ENCODE assay signal across 33 cellular contexts in genomic region chr12:49417558-49417957, GRCh38.
"Had no signal": no experiment of that assay in that cellular context is flagged by ENCODE, and none has a peak within 500 bp of the region (broad histone marks: within the 10 kb centered on the region; RNA-seq: fewer than 3 reads in every experiment).

No MANE protein-coding gene starts in this region.

- H3K27ac Mint-ChIP-seq: activated CD4-positive, alpha-beta memory T cell treated with anti-CD3 and anti-CD28 coated beads for 36 hours; activated CD4-positive, alpha-beta T cell treated with anti-CD3 and anti-CD28 coated beads for 36 hours; activated CD4-positive, alpha-beta T cell treated with anti-CD3 and anti-CD28 coated beads, Interleukin-2, amount 10 ng/mL, durations not matched to agents 24 days and 14 days; activated CD8-positive, alpha-beta memory T cell treated with anti-CD3 and anti-CD28 coated beads, Interleukin-2, amount 10 ng/mL, durations not matched to agents 7 days and 5 days; activated CD8-positive, alpha-beta T cell treated with anti-CD3 and anti-CD28 coated beads, Interleukin-2, amount 10 ng/mL, durations not matched to agents 7 days and 5 days; activated naive CD4-positive, alpha-beta T cell treated with anti-CD3 and anti-CD28 coated beads for 36 hours; activated naive CD4-positive, alpha-beta T cell treated with anti-CD3 and anti-CD28 coated beads, Interleukin-2, amount 50 U/mL, for 24 hours; activated naive CD8-positive, alpha-beta T cell treated with anti-CD3 and anti-CD28 coated beads for 36 hours; activated naive CD8-positive, alpha-beta T cell treated with anti-CD3 and anti-CD28 coated beads, Interleukin-2, amount 50 U/mL, for 24 hours; activated T-helper 1 cell treated with anti-CD3 and anti-CD28 coated beads, Interleukin-12 subunit alpha, Interleukin-12 subunit beta, Interleukin-2, Interleukin-4 antibody, amounts not matched to agents 30 ng/mL and 10 ng/mL and 1 ng/mL, durations not matched to agents 14 hours and 24 hours and 36 hours; activated T-helper 2 cell treated with anti-CD3 and anti-CD28 coated beads, Interferon-gamma antibody, Interleukin-2, Interleukin-4, amounts not matched to agents 10 μg/mL and 5 μg/mL and 100 μg/mL, durations not matched to agents 14 hours and 24 hours and 36 hours had no signal

- H3K36me3 ChIP-seq: adrenal gland, esophagus muscularis mucosa, gastrocnemius medialis, heart left ventricle had no signal

- H3K9me3 Mint-ChIP-seq: activated CD4-positive, alpha-beta memory T cell treated with anti-CD3 and anti-CD28 coated beads for 36 hours; activated CD4-positive, alpha-beta T cell treated with anti-CD3 and anti-CD28 coated beads, Interleukin-2, amount 10 ng/mL, durations not matched to agents 24 days and 14 days; activated naive CD4-positive, alpha-beta T cell treated with anti-CD3 and anti-CD28 coated beads for 36 hours; activated naive CD4-positive, alpha-beta T cell treated with anti-CD3 and anti-CD28 coated beads, Interleukin-2, amount 50 U/mL, for 24 hours; activated naive CD8-positive, alpha-beta T cell treated with anti-CD3 and anti-CD28 coated beads for 36 hours; activated naive CD8-positive, alpha-beta T cell treated with anti-CD3 and anti-CD28 coated beads, Interleukin-2, amount 50 U/mL, for 24 hours; activated T-helper 1 cell treated with anti-CD3 and anti-CD28 coated beads, Interleukin-12 subunit alpha, Interleukin-12 subunit beta, Interleukin-2, Interleukin-4 antibody, amounts not matched to agents 30 ng/mL and 10 ng/mL and 1 ng/mL, durations not matched to agents 14 hours and 24 hours and 36 hours; activated T-helper 2 cell treated with anti-CD3 and anti-CD28 coated beads, Interferon-gamma antibody, Interleukin-2, Interleukin-4, amounts not matched to agents 10 μg/mL and 5 μg/mL and 100 μg/mL, durations not matched to agents 14 hours and 24 hours and 36 hours; effector memory CD8-positive, alpha-beta T cell had no signal

- H3K36me3 Mint-ChIP-seq: activated CD4-positive, alpha-beta memory T cell treated with anti-CD3 and anti-CD28 coated beads for 36 hours; activated naive CD4-positive, alpha-beta T cell treated with anti-CD3 and anti-CD28 coated beads, Interleukin-2, amount 50 U/mL, for 24 hours; activated naive CD8-positive, alpha-beta T cell treated with anti-CD3 and anti-CD28 coated beads for 36 hours had no signal

- H3K4me3 Mint-ChIP-seq: activated CD4-positive, alpha-beta memory T cell treated with anti-CD3 and anti-CD28 coated beads for 36 hours; activated CD4-positive, alpha-beta T cell treated with anti-CD3 and anti-CD28 coated beads for 36 hours; activated CD4-positive, alpha-beta T cell treated with anti-CD3 and anti-CD28 coated beads, Interleukin-2, amount 10 ng/mL, durations not matched to agents 24 days and 14 days; activated CD8-positive, alpha-beta memory T cell treated with anti-CD3 and anti-CD28 coated beads, Interleukin-2, amount 10 ng/mL, durations not matched to agents 7 days and 5 days; activated CD8-positive, alpha-beta T cell treated with anti-CD3 and anti-CD28 coated beads, Interleukin-2, amount 10 ng/mL, durations not matched to agents 7 days and 5 days; activated naive CD4-positive, alpha-beta T cell treated with anti-CD3 and anti-CD28 coated beads for 36 hours; activated naive CD4-positive, alpha-beta T cell treated with anti-CD3 and anti-CD28 coated beads, Interleukin-2, amount 50 U/mL, for 24 hours; activated naive CD8-positive, alpha-beta T cell treated with anti-CD3 and anti-CD28 coated beads for 36 hours; activated naive CD8-positive, alpha-beta T cell treated with anti-CD3 and anti-CD28 coated beads, Interleukin-2, amount 50 U/mL, for 24 hours; activated T-helper 1 cell treated with anti-CD3 and anti-CD28 coated beads, Interleukin-12 subunit alpha, Interleukin-12 subunit beta, Interleukin-2, Interleukin-4 antibody, amounts not matched to agents 30 ng/mL and 10 ng/mL and 1 ng/mL, durations not matched to agents 14 hours and 24 hours and 36 hours; effector memory CD8-positive, alpha-beta T cell had no signal

- H3K4me3 ChIP-seq: adrenal gland, body of pancreas, esophagus muscularis mucosa, gastrocnemius medialis, heart left ventricle had no signal

- DNase-seq: activated CD4-positive, alpha-beta memory T cell treated with anti-CD3 and anti-CD28 coated beads for 36 hours; activated CD4-positive, alpha-beta T cell treated with anti-CD3 and anti-CD28 coated beads for 36 hours; activated CD4-positive, alpha-beta T cell treated with anti-CD3 and anti-CD28 coated beads, Interleukin-2, amount 10 ng/mL, durations not matched to agents 24 days and 14 days; activated CD4-positive, CD25-positive, alpha-beta regulatory T cell; activated CD4-positive, CD25-positive, alpha-beta regulatory T cell treated with anti-CD3 and anti-CD28 coated beads, Interleukin-2, amount 50 U/mL, for 72 hours; activated CD8-positive, alpha-beta memory T cell treated with anti-CD3 and anti-CD28 coated beads, Interleukin-2, amount 10 ng/mL, durations not matched to agents 7 days and 5 days; activated CD8-positive, alpha-beta memory T cell treated with anti-CD3 and anti-CD28 coated beads, Interleukin-2, amount 50 U/mL, for 4 hours; activated CD8-positive, alpha-beta T cell treated with anti-CD3 and anti-CD28 coated beads, Interleukin-2, amount 10 ng/mL, durations not matched to agents 7 days and 5 days; activated effector memory CD4-positive, alpha-beta T cell treated with anti-CD3 and anti-CD28 coated beads, Interleukin-2, amount 50 U/mL, for 16 hours; activated naive CD4-positive, alpha-beta T cell treated with anti-CD3 and anti-CD28 coated beads for 36 hours; activated naive CD8-positive, alpha-beta T cell treated with anti-CD3 and anti-CD28 coated beads for 36 hours; activated naive CD8-positive, alpha-beta T cell treated with anti-CD3 and anti-CD28 coated beads, Interleukin-2, amount 50 U/mL, for 24 hours; activated T-cell treated with anti-CD3 and anti-CD28 coated beads, Interleukin-2, amount 50 U/mL, for 1 hour; activated T-cell treated with anti-CD3 and anti-CD28 coated beads, Interleukin-2, amount 50 U/mL, for 48 hours; adrenal gland; amygdala; aorta; body of pancreas; caudate nucleus; cortex of kidney; dermis blood vessel endothelial cell; effector CD4-positive, alpha-beta T cell; effector memory CD8-positive, alpha-beta T cell; erythroblast; foreskin keratinocyte; gastrocnemius medialis; glutamatergic neuron; heart left ventricle; T-helper 2 cell had no signal

- H3K4me1 ChIP-seq: adrenal gland, body of pancreas had no signal

- H3K27me3 ChIP-seq: adrenal gland, body of pancreas, esophagus muscularis mucosa, foreskin keratinocyte, gastrocnemius medialis, heart left ventricle had no signal

- H3K27me3 Mint-ChIP-seq: activated CD4-positive, alpha-beta memory T cell treated with anti-CD3 and anti-CD28 coated beads for 36 hours; activated CD4-positive, alpha-beta T cell treated with anti-CD3 and anti-CD28 coated beads for 36 hours; activated CD4-positive, alpha-beta T cell treated with anti-CD3 and anti-CD28 coated beads, Interleukin-2, amount 10 ng/mL, durations not matched to agents 24 days and 14 days; activated CD8-positive, alpha-beta memory T cell treated with anti-CD3 and anti-CD28 coated beads, Interleukin-2, amount 10 ng/mL, durations not matched to agents 7 days and 5 days; activated naive CD4-positive, alpha-beta T cell treated with anti-CD3 and anti-CD28 coated beads, Interleukin-2, amount 50 U/mL, for 24 hours; activated naive CD8-positive, alpha-beta T cell treated with anti-CD3 and anti-CD28 coated beads for 36 hours; activated naive CD8-positive, alpha-beta T cell treated with anti-CD3 and anti-CD28 coated beads, Interleukin-2, amount 50 U/mL, for 24 hours; effector memory CD8-positive, alpha-beta T cell had no signal

- H3K9me3 ChIP-seq: adrenal gland, body of pancreas, esophagus muscularis mucosa, gastrocnemius medialis, heart left ventricle had no signal

- ATAC-seq: activated CD4-positive, alpha-beta T cell treated with anti-CD3 and anti-CD28 coated beads for 36 hours; activated CD8-positive, alpha-beta memory T cell treated with anti-CD3 and anti-CD28 coated beads, Interleukin-2, amount 10 ng/mL, durations not matched to agents 7 days and 5 days; activated CD8-positive, alpha-beta T cell treated with anti-CD3 and anti-CD28 coated beads, Interleukin-2, amount 10 ng/mL, durations not matched to agents 7 days and 5 days; activated naive CD8-positive, alpha-beta T cell treated with anti-CD3 and anti-CD28 coated beads, Interleukin-2, amount 50 U/mL, for 24 hours; body of pancreas; effector memory CD8-positive, alpha-beta T cell; foreskin keratinocyte; gastrocnemius medialis; heart left ventricle had no signal

- H3K4me1 Mint-ChIP-seq: activated naive CD4-positive, alpha-beta T cell treated with anti-CD3 and anti-CD28 coated beads, Interleukin-2, amount 50 U/mL, for 24 hours had no signal
